2 cellular contexts compared by ENCODE assay signal in genomic region chrX:44876076-44876475, GRCh38.
TF ChIP-seq lines count a peak whose summit lies in the region.

No MANE protein-coding gene starts in this region.

TF ChIP-seq in SK-N-SH, 30 proteins besides CTCF, POLR2A, EP300 and RAD21 (continued from another document):
- no peak for TF ChIP-seq REST (IDR thresholded peaks at IDR 0.05; ENCODE audit: low read depth, low read length)
TF ChIP-seq in SK-N-SH: peak in this region for 0.

TF ChIP-seq in SK-N-SH treated with all-trans-retinoic acid at 6 μM for 48 hours, 23 proteins besides CTCF, POLR2A, EP300 and RAD21 (continued from another document):
- TF ChIP-seq TSHZ2 (CRISPR knock-in tag; IDR thresholded peaks at IDR 0.05) (no peak), ARNTL (CRISPR knock-in tag; IDR thresholded peaks at IDR 0.05; ENCODE audit: borderline replicate concordance, low read depth) (no peak), CSRNP3 (CRISPR knock-in tag; IDR thresholded peaks at IDR 0.05) (no peak), CREB5 (CRISPR knock-in tag; IDR thresholded peaks at IDR 0.05; ENCODE audit: low read depth) (no peak), ISL1 (CRISPR knock-in tag; IDR thresholded peaks at IDR 0.05) (no peak), CSDC2 (CRISPR knock-in tag; IDR thresholded peaks at IDR 0.05) (no peak), ZFP30 (CRISPR knock-in tag; IDR thresholded peaks at IDR 0.05) (no peak), ZC3H10 (CRISPR knock-in tag; IDR thresholded peaks at IDR 0.05) (no peak)
